Comparison of ENCODE assay signal across 16 cellular contexts in genomic region chr12:130247634-130248237, GRCh38.
DNase-seq lines count a peak whose midpoint lies in the region; FAIRE-seq and TF ChIP-seq lines count a peak whose summit lies in the region.
"Had no signal": no experiment of that assay in that cellular context is flagged by ENCODE, and none has a peak within 500 bp of the region (broad histone marks: within the 10 kb centered on the region; RNA-seq: fewer than 3 reads in every experiment).

No MANE protein-coding gene starts in this region.

- CTCF ChIA-PET in HEK293 (lab: Yijun Ruan, JAX), result no interaction called here

- H2AK5ac ChIP-seq in neuronal stem cell (ENCODE audit: low read depth, low read length), result no peak overlapping the region

- H3K9me3 ChIP-seq in HEK293 (ENCODE audit: control insufficient read depth, insufficient read depth, low read depth, low read length), result no peaks in the 10 kb centered on the region
- no peaks in the 10 kb centered on the region for H3K9me3 ChIP-seq in neuronal stem cell (replicated peaks in 1 of 2; ENCODE audit: control insufficient read depth in 2 of 2, insufficient read depth in 1 of 2, low read depth in 1 of 2, low read length in 2 of 2)
- H3K9me3 ChIP-seq: BLaER1 had no signal

- H3K36me3 ChIP-seq in HEK293 (ENCODE audit: control insufficient read depth in 2 of 2, insufficient read depth in 1 of 2, low read length in 2 of 2) (no peaks in the 10 kb centered on the region), bronchial epithelial cell (ENCODE audit: control insufficient read depth, insufficient read depth, low read length) (no peaks in the 10 kb centered on the region), neuronal stem cell (replicated peaks in 1 of 2; ENCODE audit: control insufficient read depth in 2 of 2, insufficient read depth in 2 of 2, low read length in 2 of 2) (no peaks in the 10 kb centered on the region)
- H3K36me3 ChIP-seq: BLaER1 had no signal

- no peaks in the 10 kb centered on the region for H3K79me1 ChIP-seq in neuronal stem cell (ENCODE audit: low read depth, low read length)

- H3K23ac ChIP-seq in neuronal stem cell (ENCODE audit: low read depth, low read length, poor library complexity), result peak overlapping the region; percentile 11

- POLR2A ChIA-PET in HEK293 (lab: Yijun Ruan, JAX), result no interaction called here

- no peak for TF ChIP-seq POLR2A in GM12891 (IDR thresholded peaks at IDR 0.05; ENCODE audit: low read depth, low read length)

- H3K27me3 ChIP-seq in bronchial epithelial cell (ENCODE audit: control insufficient read depth, insufficient read depth, low read length), result no peaks in the 10 kb centered on the region
- peaks cover 0 to 7% (median 2%) of the 10 kb centered on the region in 3 experiments for H3K27me3 ChIP-seq in neuronal stem cell (ENCODE audit: control insufficient read depth in 3 of 3, insufficient read depth in 3 of 3, low read depth in 1 of 3, low read length in 3 of 3)
- H3K27me3 ChIP-seq: BLaER1 had no signal

- no peak overlapping the region for H2BK120ac ChIP-seq in neuronal stem cell (ENCODE audit: low read depth, low read length)

- 100% methylated on average over 2 of the region's 4 CpGs; no CpG with 5 or more reads in 1 of the 2 donors for WGBS in neuronal stem cell (ENCODE audit: extremely low coverage in 2 of 2, insufficient read length in 2 of 2, insufficient replicate concordance in 1 of 2), 2 donors

- no peak overlapping the region for H2BK12ac ChIP-seq in neuronal stem cell (ENCODE audit: low read length)

- no peak overlapping the region for H2BK15ac ChIP-seq in neuronal stem cell (ENCODE audit: low read length)

- H3K4me3 ChIP-seq in HEK293 (ENCODE audit: low read depth, low read length) (no peak overlapping the region), bronchial epithelial cell (ENCODE audit: low read depth, low read length) (no peak overlapping the region), neuronal stem cell (ENCODE audit: low read length in 2 of 2) (peak overlapping the region in 1 of 2 donors; percentile 31)
- H3K4me3 ChIP-seq: BLaER1, GM23338 had no signal

- no peak for TF ChIP-seq CTCF in HEK293 (tag by site-specific recombination; IDR thresholded peaks at IDR 0.05)
- TF ChIP-seq CTCF in bronchial epithelial cell (IDR thresholded peaks at IDR 0.05; ENCODE audit: insufficient read depth, low read length, severe bottlenecking), result no peak

- H3K4me2 ChIP-seq in neuronal stem cell (ENCODE audit: insufficient read depth, low read length, poor library complexity, severe bottlenecking), result no peak overlapping the region
- H3K4me2 ChIP-seq: BLaER1, GM23338 had no signal

- H2AFZ ChIP-seq in neuronal stem cell (ENCODE audit: low read length), result no peak overlapping the region
- H2AFZ ChIP-seq: GM23338 had no signal

- peak overlapping the region; percentile 27 for H3K9ac ChIP-seq in neuronal stem cell (ENCODE audit: low read depth, low read length, poor library complexity)
- H3K9ac ChIP-seq: BLaER1 had no signal

- no peak overlapping the region for H4K91ac ChIP-seq in neuronal stem cell (ENCODE audit: low read depth, low read length, poor library complexity)

- H3K4me1 ChIP-seq in HEK293 (ENCODE audit: control insufficient read depth, insufficient read depth, low read length) (no peaks in the 10 kb centered on the region), neuronal stem cell (ENCODE audit: control insufficient read depth in 2 of 2, insufficient read depth in 1 of 2, low read depth in 1 of 2, low read length in 2 of 2) (peaks cover 0 to 4% of the 10 kb centered on the region in 2 donors)
- H3K4me1 ChIP-seq: BLaER1 had no signal

- H3K14ac ChIP-seq in neuronal stem cell (ENCODE audit: low read length), result no peak overlapping the region

- no peak overlapping the region for H4K8ac ChIP-seq in neuronal stem cell (ENCODE audit: low read depth, low read length)

- H3K4ac ChIP-seq in neuronal stem cell (ENCODE audit: low read length), result no peak overlapping the region

- H3K18ac ChIP-seq in neuronal stem cell (ENCODE audit: low read length), result no peak overlapping the region

- no peak overlapping the region for H2BK5ac ChIP-seq in neuronal stem cell (ENCODE audit: low read length)

- H3K27ac ChIP-seq in HEK293 (ENCODE audit: extremely low read depth, low read depth, low read length) (no peak overlapping the region), neuronal stem cell (replicated peaks; ENCODE audit: low read length) (no peak overlapping the region)
- H3K27ac ChIP-seq: BLaER1 had no signal

- DNase-seq in GM12891 (ENCODE audit: insufficient read length, low spot score), result no peak
- no peak for DNase-seq in bronchial epithelial cell (ENCODE audit: low read depth)
- no peak for DNase-seq in neuronal stem cell (ENCODE audit: low spot score)
- no peak for DNase-seq in NOMO-1 treated with dmso at 0.1 percent for 144 hours (lab: John Stamatoyannopoulos, UW; ENCODE audit: unreplicated experiment)
- DNase-seq in activated CD4-positive, alpha-beta T cell treated with anti-CD3 and anti-CD28 coated beads for 48 hours, result no peak
- DNase-seq in nucleus accumbens (lab: John Stamatoyannopoulos, UW), result no peak
- DNase-seq: 8988T; CD4-positive, alpha-beta memory T cell; DMS153; DMS79; GDM1; H9; KG1 had no signal

- FAIRE-seq in GM12891 (lab: Jason Lieb, UNC) (peak; percentile 58), bronchial epithelial cell (lab: Jason Lieb, UNC) (peak; percentile 91)

TF ChIP-seq in GM12891, 5 proteins besides CTCF, POLR2A, EP300 and RAD21:
- TF ChIP-seq SPI1 (IDR thresholded peaks at IDR 0.05; ENCODE audit: low read depth, low read length) (no peak), PAX5 (IDR thresholded peaks at IDR 0.05; ENCODE audit: insufficient read depth, low read length, severe bottlenecking) (no peak), POLR2AphosphoS5 (IDR thresholded peaks at IDR 0.05; ENCODE audit: low read depth, low read length) (no peak), TAF1 (IDR thresholded peaks at IDR 0.05; ENCODE audit: low read depth, low read length) (no peak)

TF ChIP-seq in HEK293, 187 proteins besides CTCF, POLR2A, EP300 and RAD21:
- peak; percentile 95 for TF ChIP-seq ZNF513 (tag by site-specific recombination; IDR thresholded peaks at IDR 0.05)
- no peak for TF ChIP-seq ZNF366 (tag by site-specific recombination; conservative IDR thresholded peaks at IDR 0.05)
